ENCODE assay signal across 23 cellular contexts in the genomic region with DNA sequence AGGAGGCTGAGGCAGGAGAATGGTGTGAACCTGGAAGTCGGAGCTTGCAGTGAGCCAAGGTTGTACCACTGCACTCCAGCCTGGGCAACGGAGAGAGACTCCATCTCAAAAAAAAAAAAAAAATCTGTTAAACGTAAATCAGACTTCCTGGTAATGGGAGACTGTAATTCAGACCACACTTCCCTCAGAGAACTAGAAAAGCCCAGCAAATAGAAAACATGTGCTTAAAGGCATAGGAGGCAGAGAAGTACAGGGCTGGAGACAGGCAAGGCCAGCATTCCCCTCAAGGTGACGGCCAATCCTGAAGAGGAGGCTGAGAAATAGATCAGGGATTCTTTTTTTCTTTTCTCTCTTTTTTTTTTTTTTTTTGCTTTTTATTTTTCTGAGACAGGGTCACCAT. TPM values are rescaled to one million over a fixed set of nuclear protein-coding genes. Genes with fewer than 3 reads are reported as not detected.
"Had no signal": no experiment of that assay in that cellular context is flagged by ENCODE, and none has a peak within 500 bp of the region (broad histone marks: within the 10 kb centered on the region; RNA-seq: fewer than 3 reads in every experiment).

No MANE protein-coding gene starts in this region.

- H3K4me3 Mint-ChIP-seq: activated CD4-positive, alpha-beta memory T cell treated with anti-CD3 and anti-CD28 coated beads for 36 hours; activated naive CD4-positive, alpha-beta T cell treated with anti-CD3 and anti-CD28 coated beads, Interleukin-2, amount 10 ng/mL, durations not matched to agents 7 days and 5 days; activated naive CD8-positive, alpha-beta T cell treated with anti-CD3 and anti-CD28 coated beads, Interleukin-2, amount 10 ng/mL, durations not matched to agents 7 days and 5 days; effector memory CD8-positive, alpha-beta T cell had no signal

- H3K4me1 ChIP-seq: parathyroid adenoma, right atrium auricular region, suprapubic skin, tibial artery had no signal

- ATAC-seq: activated CD4-positive, CD25-positive, alpha-beta regulatory T cell treated with anti-CD3 and anti-CD28 coated beads, Interleukin-2, amount 50 U/mL, for 24 hours; effector memory CD8-positive, alpha-beta T cell; left lung; upper lobe of right lung had no signal

- H3K4me3 ChIP-seq: coronary artery, left lung, lung, right atrium auricular region, suprapubic skin, tibial artery, upper lobe of right lung had no signal

- H3K9me3 Mint-ChIP-seq: activated CD4-positive, alpha-beta memory T cell treated with anti-CD3 and anti-CD28 coated beads for 36 hours; activated naive CD4-positive, alpha-beta T cell treated with anti-CD3 and anti-CD28 coated beads, Interleukin-2, amount 10 ng/mL, durations not matched to agents 7 days and 5 days; activated naive CD8-positive, alpha-beta T cell treated with anti-CD3 and anti-CD28 coated beads, Interleukin-2, amount 10 ng/mL, durations not matched to agents 7 days and 5 days; effector memory CD8-positive, alpha-beta T cell had no signal

- H3K9me3 ChIP-seq: left lung, right atrium auricular region, suprapubic skin, tibial artery, upper lobe of right lung had no signal

- H3K36me3 Mint-ChIP-seq: activated CD4-positive, alpha-beta memory T cell treated with anti-CD3 and anti-CD28 coated beads for 36 hours; activated naive CD4-positive, alpha-beta T cell treated with anti-CD3 and anti-CD28 coated beads, Interleukin-2, amount 10 ng/mL, durations not matched to agents 7 days and 5 days; activated naive CD8-positive, alpha-beta T cell treated with anti-CD3 and anti-CD28 coated beads, Interleukin-2, amount 10 ng/mL, durations not matched to agents 7 days and 5 days had no signal

- DNase-seq: activated CD4-positive, alpha-beta memory T cell treated with anti-CD3 and anti-CD28 coated beads for 36 hours; activated CD4-positive, alpha-beta T cell treated with anti-CD3 and anti-CD28 coated beads for 48 hours; activated CD8-positive, alpha-beta memory T cell treated with anti-CD3 and anti-CD28 coated beads, Interleukin-2, amount 50 U/mL, for 4 hours; activated gamma-delta T cell; activated naive CD4-positive, alpha-beta T cell treated with anti-CD3 and anti-CD28 coated beads, Interleukin-2, amount 10 ng/mL, durations not matched to agents 7 days and 5 days; activated naive CD8-positive, alpha-beta T cell treated with anti-CD3 and anti-CD28 coated beads, Interleukin-2, amount 10 ng/mL, durations not matched to agents 7 days and 5 days; activated T-cell treated with anti-CD3 and anti-CD28 coated beads, Interleukin-2, amount 50 U/mL, for 1 hour; amniotic stem cell; brain microvascular endothelial cell; effector memory CD8-positive, alpha-beta T cell; erythroblast; stimulated activated naive CD4-positive, alpha-beta T cell; tibial artery; upper lobe of right lung had no signal

- H3K27me3 ChIP-seq: brain microvascular endothelial cell, left lung, right atrium auricular region, suprapubic skin, tibial artery, upper lobe of right lung had no signal

- H3K36me3 ChIP-seq: left lung, suprapubic skin, upper lobe of right lung had no signal

- H3K27me3 Mint-ChIP-seq: activated CD4-positive, alpha-beta memory T cell treated with anti-CD3 and anti-CD28 coated beads for 36 hours; activated naive CD4-positive, alpha-beta T cell treated with anti-CD3 and anti-CD28 coated beads, Interleukin-2, amount 10 ng/mL, durations not matched to agents 7 days and 5 days; activated naive CD8-positive, alpha-beta T cell treated with anti-CD3 and anti-CD28 coated beads, Interleukin-2, amount 10 ng/mL, durations not matched to agents 7 days and 5 days; effector memory CD8-positive, alpha-beta T cell had no signal

- H3K27ac Mint-ChIP-seq: activated CD4-positive, alpha-beta memory T cell treated with anti-CD3 and anti-CD28 coated beads for 36 hours; activated naive CD4-positive, alpha-beta T cell treated with anti-CD3 and anti-CD28 coated beads, Interleukin-2, amount 10 ng/mL, durations not matched to agents 7 days and 5 days; effector memory CD8-positive, alpha-beta T cell had no signal

- H3K27ac ChIP-seq: brain microvascular endothelial cell, coronary artery, left lung, parathyroid adenoma, right atrium auricular region, suprapubic skin, tibial artery, upper lobe of right lung, VCaP had no signal

RNA-seq across cellular contexts. Expression of a gene that starts 8.2 kb away (rescaled TPM):
- total RNA-seq: activated CD4-positive, alpha-beta memory T cell treated with anti-CD3 and anti-CD28 coated beads for 36 hours; activated CD8-positive, alpha-beta memory T cell treated with anti-CD3 and anti-CD28 coated beads for 36 hours had no signal
